ENCODE assay signal across 1 cellular context in genomic region chr20:35326021-35326731, GRCh38.
A peak's percentile ranks its signal among the peaks of the same experiment; 100 is the strongest.
TF ChIP-seq lines count a peak whose summit lies in the region.

No MANE protein-coding gene starts in this region.

TF ChIP-seq in HEK293, 187 proteins besides CTCF, POLR2A, EP300 and RAD21 (continued from another document):
- peak; percentile 40; the same call in 1 of the 2 replicates for TF ChIP-seq HIC1 (tag by site-specific recombination; IDR thresholded peaks at IDR 0.05)
- TF ChIP-seq KLF10 (tag by site-specific recombination; IDR thresholded peaks at IDR 0.05) = no peak
- peak; percentile 82 for TF ChIP-seq ZBTB44 (tag by site-specific recombination; IDR thresholded peaks at IDR 0.05)
